Comparison of ENCODE assay signal across 8 cellular contexts in the genomic region with DNA sequence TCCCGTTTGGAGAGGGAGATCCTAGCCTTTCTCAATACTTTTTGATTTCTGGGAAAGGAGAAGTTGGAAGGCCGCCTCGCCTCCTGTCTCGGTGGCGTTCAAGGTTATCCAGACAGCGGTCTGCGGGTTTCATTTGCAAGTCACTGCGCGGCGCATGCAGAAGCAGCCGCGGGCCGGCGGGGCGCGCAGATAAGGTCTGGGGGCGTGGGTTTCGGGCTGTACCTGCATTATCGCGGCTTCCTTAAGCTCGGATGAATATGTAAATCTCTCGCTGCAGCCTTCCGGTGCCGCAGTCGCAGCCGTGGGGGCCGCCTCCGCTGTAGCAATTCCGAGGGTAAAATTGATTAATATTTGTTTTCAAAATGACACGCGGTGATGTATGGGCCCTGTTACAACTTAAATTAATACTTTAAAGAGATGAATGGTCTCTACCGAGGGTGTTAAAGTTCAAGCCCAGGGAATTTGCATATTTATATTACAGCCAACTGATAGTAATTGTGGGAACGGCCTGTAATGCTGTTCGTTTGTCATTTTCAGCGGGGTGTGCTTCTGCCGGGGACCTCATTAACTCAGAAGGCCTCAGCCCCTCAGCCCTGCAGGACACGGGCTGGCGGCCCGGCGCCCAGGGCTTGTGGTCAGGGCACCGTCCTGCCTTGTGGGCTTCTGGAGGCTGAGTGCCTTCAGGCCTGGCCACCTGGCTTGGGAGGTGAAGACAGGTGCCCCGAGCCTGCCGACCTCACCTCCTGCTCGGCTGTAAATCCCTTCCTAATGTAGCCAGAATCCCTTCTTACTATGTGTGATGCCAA.
A peak's percentile ranks its signal among the peaks of the same experiment; 100 is the strongest.
DNase-seq lines count a peak whose midpoint lies in the region; ATAC-seq and TF ChIP-seq lines count a peak whose summit lies in the region.

No MANE protein-coding gene starts in this region.

- TF ChIP-seq CTCF in tibial nerve (IDR thresholded peaks at IDR 0.05) = no peak

- CTCF ChIA-PET in HEK293T (lab: Yijun Ruan, JAX) = interaction anchor here (0.6 kb wide), 1 partner anchor 208 kb away, joined by 6 read pairs; no protein-coding TSS in a partner anchor

- H3K4me3 ChIP-seq in NT2/D1 (ENCODE audit: insufficient read length, low read depth) (no peak overlapping the region), tibial nerve (peak overlapping the region in 2 of 4 donors; percentile 22 to 23)

- POLR2A ChIA-PET in HEK293T (lab: Yijun Ruan, JAX) = no interaction called here

- no peaks in the 10 kb centered on the region for H3K4me1 ChIP-seq in NT2/D1 (ENCODE audit: insufficient read depth, insufficient read length)
- peaks cover 0 to 15% (median 4%) of the 10 kb centered on the region in 4 donors for H3K4me1 ChIP-seq in tibial nerve

- no peak for TF ChIP-seq EP300 in tibial nerve (IDR thresholded peaks at IDR 0.05)

- H3K36me3 ChIP-seq in NT2/D1 (ENCODE audit: insufficient read depth, insufficient read length, low read length) = no peaks in the 10 kb centered on the region
- H3K36me3 ChIP-seq in tibial nerve = no peaks in the 10 kb centered on the region

- no peak for ATAC-seq in GM19397 (IDR thresholded peaks at IDR 0.05; ENCODE audit: unreplicated experiment)

- WGBS in tibial nerve, 2 donors = 19 to 25% methylated on average over 42 to 44 of the region's 44 CpGs

- H3K9me3 ChIP-seq in NT2/D1 (ENCODE audit: insufficient read depth, low read length) (no peaks in the 10 kb centered on the region), tibial nerve (no peaks in the 10 kb centered on the region)

- TF ChIP-seq POLR2A in tibial nerve (IDR thresholded peaks at IDR 0.05) = no peak

- no peak overlapping the region for H3K9ac ChIP-seq in NT2/D1 (ENCODE audit: insufficient read length, low read depth)

- H3K27ac ChIP-seq in layer of hippocampus (ENCODE audit: low read depth, low read length) (peak overlapping the region; percentile 21), tibial nerve (no peak overlapping the region)

- H3K27me3 ChIP-seq in NT2/D1 (ENCODE audit: insufficient read depth, insufficient read length) = no peaks in the 10 kb centered on the region
- peaks cover 2% of the 10 kb centered on the region for H3K27me3 ChIP-seq in layer of hippocampus (ENCODE audit: control insufficient read depth, insufficient read depth, low read length)
- H3K27me3 ChIP-seq in tibial nerve = peaks cover 0 to 18% of the 10 kb centered on the region in 2 donors

- peak; percentile 32 for DNase-seq in NT2/D1 (ENCODE audit: low read depth, low spot score)
- DNase-seq in activated naive CD4-positive, alpha-beta T cell treated with Interleukin-2 at 50 U/mL for 16 hours = peak; percentile 49
- DNase-seq in stimulated activated CD8-positive, alpha-beta memory T cell treated with anti-CD3 and anti-CD28 coated beads, Interleukin-7, amount 100 ng/mL, for 4 hours (ENCODE audit: low read depth in 2 of 2) = peak; percentile 17
- no peak for DNase-seq in tibial nerve (ENCODE audit: low spot score in 2 of 2)
- no peak for DNase-seq in HEK293T (ENCODE audit: extremely low spot score)
- DNase-seq in NCI-H82 treated with DMSO at 0.1 percent for 48 hours (lab: John Stamatoyannopoulos, UW; ENCODE audit: unreplicated experiment) = no peak

TF ChIP-seq in HEK293T, 16 proteins besides CTCF, POLR2A, EP300 and RAD21:
- TF ChIP-seq FOXM1 (IDR thresholded peaks at IDR 0.05; ENCODE audit: borderline replicate concordance) (no peak), BHLHE40 (IDR thresholded peaks at IDR 0.05; ENCODE audit: borderline replicate concordance) (no peak), TARDBP (IDR thresholded peaks at IDR 0.05) (no peak), ELF4 (IDR thresholded peaks at IDR 0.05) (no peak), CTBP1 (IDR thresholded peaks at IDR 0.05; ENCODE audit: borderline replicate concordance) (no peak), ARNT (IDR thresholded peaks at IDR 0.05) (no peak), LEF1 (IDR thresholded peaks at IDR 0.05; ENCODE audit: borderline replicate concordance) (no peak), FOXK2 (IDR thresholded peaks at IDR 0.05) (no peak), SUZ12 (IDR thresholded peaks at IDR 0.05) (no peak), HDGF (IDR thresholded peaks at IDR 0.05; ENCODE audit: borderline replicate concordance) (no peak), SP1 (IDR thresholded peaks at IDR 0.05) (no peak), L3MBTL2 (conservative IDR thresholded peaks at IDR 0.05) (no peak), NFRKB (IDR thresholded peaks at IDR 0.05) (no peak)
- TF ChIP-seq, protein P1, sequence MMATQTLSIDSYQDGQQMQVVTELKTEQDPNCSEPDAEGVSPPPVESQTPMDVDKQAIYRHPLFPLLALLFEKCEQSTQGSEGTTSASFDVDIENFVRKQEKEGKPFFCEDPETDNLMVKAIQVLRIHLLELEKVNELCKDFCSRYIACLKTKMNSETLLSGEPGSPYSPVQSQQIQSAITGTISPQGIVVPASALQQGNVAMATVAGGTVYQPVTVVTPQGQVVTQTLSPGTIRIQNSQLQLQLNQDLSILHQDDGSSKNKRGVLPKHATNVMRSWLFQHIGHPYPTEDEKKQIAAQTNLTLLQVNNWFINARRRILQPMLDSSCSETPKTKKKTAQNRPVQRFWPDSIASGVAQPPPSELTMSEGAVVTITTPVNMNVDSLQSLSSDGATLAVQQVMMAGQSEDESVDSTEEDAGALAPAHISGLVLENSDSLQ (IDR thresholded peaks at IDR 0.05) = no peak
TF ChIP-seq in HEK293T: peak in this region for 0.

Comparison
In these comparisons a context has a peak if more than half of its experiments do, and no peak if none do; other contexts are left out.
1. DNase-seq: peak in NT2/D1 (single experiment), activated naive CD4-positive, alpha-beta T cell treated with Interleukin-2 at 50 U/mL for 16 hours (single experiment) and stimulated activated CD8-positive, alpha-beta memory T cell treated with anti-CD3 and anti-CD28 coated beads, Interleukin-7, amount 100 ng/mL, for 4 hours (2 of 2); none in tibial nerve (0 of 2), HEK293T (single experiment) and NCI-H82 treated with DMSO at 0.1 percent for 48 hours (single experiment).